Comparison of ENCODE assay signal across 9 cellular contexts in the genomic region with DNA sequence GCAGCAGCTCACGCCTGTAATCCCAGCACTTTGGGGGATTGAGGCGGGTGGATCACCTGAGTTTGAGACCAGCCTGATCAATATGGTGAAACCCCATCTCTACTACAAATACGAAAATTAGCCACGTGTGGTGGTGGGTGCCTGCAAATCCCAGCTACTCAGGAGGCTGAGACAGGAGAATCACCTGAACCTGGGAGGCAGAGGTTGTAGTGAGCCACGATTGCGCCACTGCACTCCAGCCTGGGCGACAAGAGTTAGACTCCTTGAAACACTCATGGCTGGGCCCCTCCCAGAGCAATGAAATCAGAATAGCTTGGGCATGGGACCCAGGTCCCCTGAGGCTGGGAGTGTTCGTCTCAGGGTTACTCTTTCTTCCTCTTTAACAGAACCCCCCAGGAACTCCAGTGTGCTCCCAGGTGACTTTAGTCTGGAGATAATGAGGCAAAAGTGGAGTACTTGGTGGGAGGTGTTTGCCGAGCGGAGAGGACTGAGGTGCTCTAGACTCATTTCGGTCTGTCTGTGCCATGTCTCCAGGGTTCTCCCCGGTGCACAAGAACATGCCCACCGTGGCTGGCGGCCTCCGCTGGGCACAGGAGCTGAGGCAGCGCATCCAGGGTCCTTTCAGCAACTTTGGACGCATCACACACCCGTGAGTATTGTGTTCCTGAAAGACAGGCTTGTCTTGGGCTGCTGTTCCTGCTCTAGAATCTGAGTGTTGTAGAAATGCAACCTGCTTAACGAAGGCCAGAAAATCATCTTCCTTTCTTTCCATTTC. TPM values are rescaled to one million over a fixed set of nuclear protein-coding genes. Genes with fewer than 3 reads are reported as not detected.
"Had no signal": no experiment of that assay in that cellular context is flagged by ENCODE, and none has a peak within 500 bp of the region (broad histone marks: within the 10 kb centered on the region; RNA-seq: fewer than 3 reads in every experiment).

No MANE protein-coding gene starts in this region.

- H3K4me3 Mint-ChIP-seq: GM23338, H9, HFFc6 had no signal

- ATAC-seq: GM23338, HCT116 had no signal

- H3K4me1 Mint-ChIP-seq: GM23338 had no signal

- DNase-seq: GM23248, GOT3, H7, H9, HCEC 1CT, HFFc6 had no signal

- H3K4me3 ChIP-seq: GM23248, GM23338, HAP-1 had no signal

- H3K36me3 ChIP-seq: HAP-1 had no signal

- H3K27ac Mint-ChIP-seq: GM23338, HFFc6 had no signal

- H3K4me1 ChIP-seq: HAP-1 had no signal

- H3K9me3 ChIP-seq: HAP-1 had no signal

- H3K27ac ChIP-seq: GM23248 had no signal

RNA-seq across cellular contexts. Expression of a gene that starts 41.7 kb away (rescaled TPM):
- total RNA-seq: GM23248, GM23338, HFFc6 had no signal
